Comparison of ENCODE assay signal across 1 cellular context in the genomic region with DNA sequence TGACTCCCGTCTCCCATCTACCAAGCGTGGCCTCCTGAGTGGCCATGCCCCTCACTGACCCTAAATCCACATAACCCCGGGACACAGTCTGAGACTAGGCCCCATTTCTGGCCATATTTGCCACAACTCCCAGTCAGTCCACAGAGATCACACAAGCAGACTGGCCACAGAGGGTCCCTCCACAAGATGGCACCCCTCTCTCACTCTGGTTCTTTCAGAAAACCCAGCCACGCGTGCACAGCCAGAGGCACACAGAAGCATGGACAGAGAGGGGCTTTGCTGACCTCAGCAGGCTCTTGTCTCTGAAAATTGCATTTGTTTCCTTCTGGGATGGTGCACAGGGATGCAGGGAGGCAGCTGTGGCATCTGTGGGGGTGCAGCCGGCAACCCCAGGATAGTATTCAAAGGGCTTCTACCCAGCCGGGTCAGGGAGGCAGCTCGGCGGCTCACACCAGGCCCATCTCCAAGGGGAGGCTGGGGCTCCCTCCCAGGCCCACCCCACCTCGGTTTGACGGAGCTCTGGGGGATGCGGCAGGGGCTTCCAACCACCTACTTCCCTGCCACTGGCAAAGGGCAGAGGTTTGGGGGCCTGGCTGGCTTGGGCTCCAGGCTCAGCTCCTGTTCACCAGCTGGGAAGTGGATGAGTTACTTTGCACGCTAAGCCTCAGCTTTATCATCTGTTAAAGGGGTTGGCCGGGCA.
TF ChIP-seq lines count a peak whose summit lies in the region.

No MANE protein-coding gene starts in this region.

TF ChIP-seq in HepG2, 621 proteins besides CTCF, POLR2A, EP300 and RAD21 (continued from another document and continues in another):
- TF ChIP-seq, protein P1, sequence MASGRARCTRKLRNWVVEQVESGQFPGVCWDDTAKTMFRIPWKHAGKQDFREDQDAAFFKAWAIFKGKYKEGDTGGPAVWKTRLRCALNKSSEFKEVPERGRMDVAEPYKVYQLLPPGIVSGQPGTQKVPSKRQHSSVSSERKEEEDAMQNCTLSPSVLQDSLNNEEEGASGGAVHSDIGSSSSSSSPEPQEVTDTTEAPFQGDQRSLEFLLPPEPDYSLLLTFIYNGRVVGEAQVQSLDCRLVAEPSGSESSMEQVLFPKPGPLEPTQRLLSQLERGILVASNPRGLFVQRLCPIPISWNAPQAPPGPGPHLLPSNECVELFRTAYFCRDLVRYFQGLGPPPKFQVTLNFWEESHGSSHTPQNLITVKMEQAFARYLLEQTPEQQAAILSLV (CRISPR knock-in tag; IDR thresholded peaks at IDR 0.05; ENCODE audit: borderline replicate concordance): no peak
- no peak for TF ChIP-seq KDM6A (CRISPR knock-in tag; IDR thresholded peaks at IDR 0.05; ENCODE audit: low read depth)
- no peak for TF ChIP-seq DBP (CRISPR knock-in tag; IDR thresholded peaks at IDR 0.05; ENCODE audit: not compliant biosample characterization)
- 0 out of 2 replicates have a peak, but pooled peaks have one; percentile 12 for TF ChIP-seq KDM5B (CRISPR knock-in tag; IDR thresholded peaks at IDR 0.05; ENCODE audit: borderline replicate concordance)
- peak; percentile 76 for TF ChIP-seq SMC3 (IDR thresholded peaks at IDR 0.05; ENCODE audit: low read length)
- TF ChIP-seq TAF1 (CRISPR knock-in tag; IDR thresholded peaks at IDR 0.05): no peak
- no peak for TF ChIP-seq ELF3 (CRISPR knock-in tag; IDR thresholded peaks at IDR 0.05)
- no peak for TF ChIP-seq ZNF703 (CRISPR knock-in tag; IDR thresholded peaks at IDR 0.05; ENCODE audit: borderline replicate concordance)
- TF ChIP-seq ZNF326 (CRISPR knock-in tag; IDR thresholded peaks at IDR 0.05; ENCODE audit: borderline replicate concordance): no peak
- no peak for TF ChIP-seq PRPF4 (IDR thresholded peaks at IDR 0.05; ENCODE audit: low read depth, low read length, poor library complexity, severe bottlenecking)
- TF ChIP-seq, protein P2, sequence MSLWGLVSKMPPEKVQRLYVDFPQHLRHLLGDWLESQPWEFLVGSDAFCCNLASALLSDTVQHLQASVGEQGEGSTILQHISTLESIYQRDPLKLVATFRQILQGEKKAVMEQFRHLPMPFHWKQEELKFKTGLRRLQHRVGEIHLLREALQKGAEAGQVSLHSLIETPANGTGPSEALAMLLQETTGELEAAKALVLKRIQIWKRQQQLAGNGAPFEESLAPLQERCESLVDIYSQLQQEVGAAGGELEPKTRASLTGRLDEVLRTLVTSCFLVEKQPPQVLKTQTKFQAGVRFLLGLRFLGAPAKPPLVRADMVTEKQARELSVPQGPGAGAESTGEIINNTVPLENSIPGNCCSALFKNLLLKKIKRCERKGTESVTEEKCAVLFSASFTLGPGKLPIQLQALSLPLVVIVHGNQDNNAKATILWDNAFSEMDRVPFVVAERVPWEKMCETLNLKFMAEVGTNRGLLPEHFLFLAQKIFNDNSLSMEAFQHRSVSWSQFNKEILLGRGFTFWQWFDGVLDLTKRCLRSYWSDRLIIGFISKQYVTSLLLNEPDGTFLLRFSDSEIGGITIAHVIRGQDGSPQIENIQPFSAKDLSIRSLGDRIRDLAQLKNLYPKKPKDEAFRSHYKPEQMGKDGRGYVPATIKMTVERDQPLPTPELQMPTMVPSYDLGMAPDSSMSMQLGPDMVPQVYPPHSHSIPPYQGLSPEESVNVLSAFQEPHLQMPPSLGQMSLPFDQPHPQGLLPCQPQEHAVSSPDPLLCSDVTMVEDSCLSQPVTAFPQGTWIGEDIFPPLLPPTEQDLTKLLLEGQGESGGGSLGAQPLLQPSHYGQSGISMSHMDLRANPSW (CRISPR knock-in tag; IDR thresholded peaks at IDR 0.05; ENCODE audit: borderline replicate concordance): no peak
- TF ChIP-seq SP1 (IDR thresholded peaks at IDR 0.05): no peak
- TF ChIP-seq SP1 (CRISPR knock-in tag; IDR thresholded peaks at IDR 0.05): no peak
- TF ChIP-seq ZNF883 (CRISPR knock-in tag; IDR thresholded peaks at IDR 0.05; ENCODE audit: not compliant biosample characterization): no peak
- peak; percentile 49 for TF ChIP-seq MAFF (IDR thresholded peaks at IDR 0.05; ENCODE audit: low read depth, low read length)
- TF ChIP-seq ATF7-NPFF (CRISPR knock-in tag; IDR thresholded peaks at IDR 0.05; ENCODE audit: low read depth): no peak
- TF ChIP-seq, protein P3, sequence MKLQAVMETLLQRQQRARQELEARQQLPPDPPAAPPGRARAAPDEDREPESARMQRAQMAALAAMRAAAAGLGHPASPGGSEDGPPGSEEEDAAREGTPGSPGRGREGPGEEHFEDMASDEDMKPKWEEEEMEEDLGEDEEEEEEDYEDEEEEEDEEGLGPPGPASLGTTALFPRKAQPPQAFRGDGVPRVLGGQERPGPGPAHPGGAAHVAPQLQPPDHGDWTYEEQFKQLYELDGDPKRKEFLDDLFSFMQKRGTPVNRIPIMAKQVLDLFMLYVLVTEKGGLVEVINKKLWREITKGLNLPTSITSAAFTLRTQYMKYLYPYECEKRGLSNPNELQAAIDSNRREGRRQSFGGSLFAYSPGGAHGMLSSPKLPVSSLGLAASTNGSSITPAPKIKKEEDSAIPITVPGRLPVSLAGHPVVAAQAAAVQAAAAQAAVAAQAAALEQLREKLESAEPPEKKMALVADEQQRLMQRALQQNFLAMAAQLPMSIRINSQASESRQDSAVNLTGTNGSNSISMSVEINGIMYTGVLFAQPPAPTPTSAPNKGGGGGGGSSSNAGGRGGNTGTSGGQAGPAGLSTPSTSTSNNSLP (IDR thresholded peaks at IDR 0.05; ENCODE audit: low read depth, low read length): no peak
- TF ChIP-seq ZBTB20 (CRISPR knock-in tag; IDR thresholded peaks at IDR 0.05; ENCODE audit: borderline replicate concordance, low read depth): 0 out of 2 replicates have a peak, but pooled peaks have one; percentile 43
- TF ChIP-seq ZNF777 (CRISPR knock-in tag; IDR thresholded peaks at IDR 0.05): 0 out of 2 replicates have a peak, but pooled peaks have one; percentile 32
- TF ChIP-seq ZNF746 (CRISPR knock-in tag; IDR thresholded peaks at IDR 0.05): no peak
- no peak for TF ChIP-seq ZNF136 (CRISPR knock-in tag; IDR thresholded peaks at IDR 0.05; ENCODE audit: low read depth)
- TF ChIP-seq HHEX (CRISPR knock-in tag; IDR thresholded peaks at IDR 0.05): no peak
- TF ChIP-seq, protein P4, sequence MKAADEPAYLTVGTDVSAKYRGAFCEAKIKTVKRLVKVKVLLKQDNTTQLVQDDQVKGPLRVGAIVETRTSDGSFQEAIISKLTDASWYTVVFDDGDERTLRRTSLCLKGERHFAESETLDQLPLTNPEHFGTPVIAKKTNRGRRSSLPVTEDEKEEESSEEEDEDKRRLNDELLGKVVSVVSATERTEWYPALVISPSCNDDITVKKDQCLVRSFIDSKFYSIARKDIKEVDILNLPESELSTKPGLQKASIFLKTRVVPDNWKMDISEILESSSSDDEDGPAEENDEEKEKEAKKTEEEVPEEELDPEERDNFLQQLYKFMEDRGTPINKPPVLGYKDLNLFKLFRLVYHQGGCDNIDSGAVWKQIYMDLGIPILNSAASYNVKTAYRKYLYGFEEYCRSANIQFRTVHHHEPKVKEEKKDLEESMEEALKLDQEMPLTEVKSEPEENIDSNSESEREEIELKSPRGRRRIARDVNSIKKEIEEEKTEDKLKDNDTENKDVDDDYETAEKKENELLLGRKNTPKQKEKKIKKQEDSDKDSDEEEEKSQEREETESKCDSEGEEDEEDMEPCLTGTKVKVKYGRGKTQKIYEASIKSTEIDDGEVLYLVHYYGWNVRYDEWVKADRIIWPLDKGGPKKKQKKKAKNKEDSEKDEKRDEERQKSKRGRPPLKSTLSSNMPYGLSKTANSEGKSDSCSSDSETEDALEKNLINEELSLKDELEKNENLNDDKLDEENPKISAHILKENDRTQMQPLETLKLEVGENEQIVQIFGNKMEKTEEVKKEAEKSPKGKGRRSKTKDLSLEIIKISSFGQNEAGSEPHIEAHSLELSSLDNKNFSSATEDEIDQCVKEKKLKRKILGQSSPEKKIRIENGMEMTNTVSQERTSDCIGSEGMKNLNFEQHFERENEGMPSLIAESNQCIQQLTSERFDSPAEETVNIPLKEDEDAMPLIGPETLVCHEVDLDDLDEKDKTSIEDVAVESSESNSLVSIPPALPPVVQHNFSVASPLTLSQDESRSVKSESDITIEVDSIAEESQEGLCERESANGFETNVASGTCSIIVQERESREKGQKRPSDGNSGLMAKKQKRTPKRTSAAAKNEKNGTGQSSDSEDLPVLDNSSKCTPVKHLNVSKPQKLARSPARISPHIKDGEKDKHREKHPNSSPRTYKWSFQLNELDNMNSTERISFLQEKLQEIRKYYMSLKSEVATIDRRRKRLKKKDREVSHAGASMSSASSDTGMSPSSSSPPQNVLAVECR (CRISPR knock-in tag; IDR thresholded peaks at IDR 0.05; ENCODE audit: borderline replicate concordance): no peak
- no peak for TF ChIP-seq ZNF124 (CRISPR knock-in tag; IDR thresholded peaks at IDR 0.05)
- TF ChIP-seq FOXA1 (IDR thresholded peaks at IDR 0.05): no peak
- no peak for TF ChIP-seq FOXA1 (CRISPR knock-in tag; IDR thresholded peaks at IDR 0.05)
- no peak for TF ChIP-seq ZNF557 (CRISPR knock-in tag; IDR thresholded peaks at IDR 0.05)
- TF ChIP-seq ZNF619 (CRISPR knock-in tag; IDR thresholded peaks at IDR 0.05): 0 out of 2 replicates have a peak, but pooled peaks have one; percentile 52
- TF ChIP-seq ZNF646 (CRISPR knock-in tag; IDR thresholded peaks at IDR 0.05): no peak
- TF ChIP-seq ZEB1 (IDR thresholded peaks at IDR 0.05; ENCODE audit: insufficient replicate concordance, low read depth): no peak
- 0 out of 4 replicates have a peak, but pooled peaks of 1 of the 2 experiments have one; percentile 35 for TF ChIP-seq HMGXB4 (CRISPR knock-in tag; IDR thresholded peaks at IDR 0.05; ENCODE audit: borderline replicate concordance in 1 of 2, low read depth in 1 of 2)
- no peak for TF ChIP-seq AGO1 (IDR thresholded peaks at IDR 0.05; ENCODE audit: low read depth, low read length, poor library complexity, severe bottlenecking)
- TF ChIP-seq ZNF790 (CRISPR knock-in tag; IDR thresholded peaks at IDR 0.05; ENCODE audit: borderline replicate concordance): no peak
- no peak for TF ChIP-seq CBX2 (IDR thresholded peaks at IDR 0.05; ENCODE audit: low read depth, low read length)
- TF ChIP-seq CBX2 (CRISPR knock-in tag; IDR thresholded peaks at IDR 0.05; ENCODE audit: low read depth): no peak
- no peak for TF ChIP-seq THAP11 (CRISPR knock-in tag; IDR thresholded peaks at IDR 0.05)
- TF ChIP-seq SOX5 (CRISPR knock-in tag; IDR thresholded peaks at IDR 0.05; ENCODE audit: borderline replicate concordance): no peak
- TF ChIP-seq BHLHE40 (IDR thresholded peaks at IDR 0.05; ENCODE audit: low read length): 0 out of 2 replicates have a peak, but pooled peaks have one; percentile 25
- TF ChIP-seq TRIM24 (CRISPR knock-in tag; IDR thresholded peaks at IDR 0.05): no peak
- TF ChIP-seq ZNF160 (CRISPR knock-in tag; IDR thresholded peaks at IDR 0.05): no peak
- 0 out of 2 replicates have a peak, but pooled peaks have one; percentile 20 for TF ChIP-seq CBX5 (CRISPR knock-in tag; IDR thresholded peaks at IDR 0.05; ENCODE audit: borderline replicate concordance)
- no peak for TF ChIP-seq HNRNPH1 (optimal IDR thresholded peaks at IDR 0.05; ENCODE audit: low read depth, low read length)
- no peak for TF ChIP-seq GABPB1 (CRISPR knock-in tag; IDR thresholded peaks at IDR 0.05)
